Comparison of ENCODE assay signal across 8 cellular contexts in the genomic region with DNA sequence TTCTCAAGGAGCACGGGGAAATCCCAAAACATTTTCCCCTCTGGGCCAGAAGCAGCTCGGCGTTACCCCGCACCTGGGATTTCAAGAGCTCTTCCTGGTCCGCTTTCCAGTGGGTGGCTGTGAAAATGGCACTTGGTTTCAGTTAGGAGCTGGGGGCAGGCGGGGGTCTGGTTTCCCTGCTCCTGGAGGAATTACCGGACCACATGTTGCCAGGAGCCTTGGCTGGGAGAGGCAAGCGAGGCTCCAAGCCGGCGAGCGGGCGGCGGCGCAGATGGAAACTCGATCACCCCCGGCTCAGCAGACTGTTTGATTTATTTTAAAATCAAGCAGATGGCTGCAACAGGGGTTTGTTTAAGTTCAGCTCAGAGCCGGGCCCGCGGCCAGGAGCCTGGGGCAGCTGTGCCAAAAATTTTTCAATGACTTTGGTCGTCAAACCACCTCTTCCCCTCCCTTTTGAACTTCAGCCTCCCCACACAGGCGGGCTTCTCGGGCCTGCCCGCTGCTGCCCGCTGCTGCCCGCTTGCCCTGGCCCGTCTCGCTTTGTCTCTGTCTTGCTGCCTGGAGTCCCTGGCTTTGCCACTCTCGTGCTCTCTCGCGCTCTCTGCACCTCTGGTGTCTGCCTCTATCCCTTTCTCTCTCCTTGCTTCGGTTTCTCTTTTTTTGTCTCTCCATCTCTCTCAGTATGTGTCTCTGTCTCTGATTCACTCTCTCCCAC.
DNase-seq lines count a peak whose midpoint lies in the region; ATAC-seq and TF ChIP-seq lines count a peak whose summit lies in the region.

No MANE protein-coding gene starts in this region.

- POLR2A ChIA-PET in GM10248 (lab: Yijun Ruan, JAX) = no interaction called here

- H3K27me3 ChIP-seq in mucosa of stomach (ENCODE audit: control insufficient read depth, insufficient read depth, low read length) = no peaks in the 10 kb centered on the region

- no peak overlapping the region for H3K27ac Mint-ChIP-seq in activated T-cell treated with anti-CD3 and anti-CD28 coated beads, Interleukin-2, amount 50 U/mL, for 72 hours

- no peak for TF ChIP-seq CTCF in GM10248 (IDR thresholded peaks at IDR 0.05; ENCODE audit: control extremely low read depth, extremely low read depth, low read depth, missing control alignments)

- no peak overlapping the region for H3K4me3 ChIP-seq in mucosa of stomach (ENCODE audit: low read length)

- H3K36me3 ChIP-seq in mucosa of stomach (ENCODE audit: control insufficient read depth, insufficient read depth, low read length) = no peaks in the 10 kb centered on the region

- no peaks in the 10 kb centered on the region for H3K9me3 Mint-ChIP-seq in activated T-cell treated with anti-CD3 and anti-CD28 coated beads, Interleukin-2, amount 50 U/mL, for 72 hours

- no peaks in the 10 kb centered on the region for H3K27me3 Mint-ChIP-seq in activated T-cell treated with anti-CD3 and anti-CD28 coated beads, Interleukin-2, amount 50 U/mL, for 72 hours (ENCODE audit: low read depth)

- ATAC-seq in HG03432 (IDR thresholded peaks at IDR 0.05; ENCODE audit: unreplicated experiment) = no peak
- ATAC-seq in activated T-cell treated with anti-CD3 and anti-CD28 coated beads, Interleukin-2, amount 50 U/mL, for 72 hours (replicated peaks in 1 of 2) = no peak

- DNase-seq in DMS53 (lab: John Stamatoyannopoulos, UW) (peak; percentile 79), NCI-H748 (lab: John Stamatoyannopoulos, UW; ENCODE audit: unreplicated experiment) (peak; percentile 85), epidermal melanocyte (ENCODE audit: insufficient read length, low spot score) (peak; percentile 67), HUDEP-2 (lab: John Stamatoyannopoulos, UW; ENCODE audit: unreplicated experiment in 76 of 76) (no peak), GM10248 (ENCODE audit: extremely low spot score) (no peak)
- no peak for DNase-seq in activated T-cell treated with anti-CD3 and anti-CD28 coated beads, Interleukin-2, amount 50 U/mL, for 72 hours

- peak overlapping the region; percentile 22 for H3K9ac ChIP-seq in mucosa of stomach (ENCODE audit: low read length)

- H3K4me3 Mint-ChIP-seq in activated T-cell treated with anti-CD3 and anti-CD28 coated beads, Interleukin-2, amount 50 U/mL, for 72 hours = no peak overlapping the region

- H3K36me3 Mint-ChIP-seq in activated T-cell treated with anti-CD3 and anti-CD28 coated beads, Interleukin-2, amount 50 U/mL, for 72 hours (ENCODE audit: insufficient read depth in 2 of 2) = no peaks in the 10 kb centered on the region

- H3K4me1 Mint-ChIP-seq in activated T-cell treated with anti-CD3 and anti-CD28 coated beads, Interleukin-2, amount 50 U/mL, for 72 hours (ENCODE audit: low read depth) = peaks cover 8% of the 10 kb centered on the region

- H3K4me1 ChIP-seq in mucosa of stomach (ENCODE audit: control insufficient read depth, insufficient read depth, low read length) = peaks cover 13% of the 10 kb centered on the region

- CTCF ChIA-PET in GM10248 (lab: Yijun Ruan, JAX) = interaction anchor here (1.2 to 2.0 kb wide), 2 partner anchors 49 to 105 kb away, joined by 3 to 5 read pairs; no protein-coding TSS in a partner anchor

- no peaks in the 10 kb centered on the region for H3K9me3 ChIP-seq in mucosa of stomach (ENCODE audit: control insufficient read depth, low read length)

Comparison
In these comparisons a context has a peak if more than half of its experiments do, and no peak if none do; other contexts are left out.
1. DNase-seq: peak in DMS53 (single experiment), NCI-H748 (single experiment) and epidermal melanocyte (single experiment); none in HUDEP-2 (0 of 76), activated T-cell treated with anti-CD3 and anti-CD28 coated beads, Interleukin-2, amount 50 U/mL, for 72 hours (0 of 2) and GM10248 (single experiment).